40 cellular contexts compared by ENCODE assay signal in the genomic region with DNA sequence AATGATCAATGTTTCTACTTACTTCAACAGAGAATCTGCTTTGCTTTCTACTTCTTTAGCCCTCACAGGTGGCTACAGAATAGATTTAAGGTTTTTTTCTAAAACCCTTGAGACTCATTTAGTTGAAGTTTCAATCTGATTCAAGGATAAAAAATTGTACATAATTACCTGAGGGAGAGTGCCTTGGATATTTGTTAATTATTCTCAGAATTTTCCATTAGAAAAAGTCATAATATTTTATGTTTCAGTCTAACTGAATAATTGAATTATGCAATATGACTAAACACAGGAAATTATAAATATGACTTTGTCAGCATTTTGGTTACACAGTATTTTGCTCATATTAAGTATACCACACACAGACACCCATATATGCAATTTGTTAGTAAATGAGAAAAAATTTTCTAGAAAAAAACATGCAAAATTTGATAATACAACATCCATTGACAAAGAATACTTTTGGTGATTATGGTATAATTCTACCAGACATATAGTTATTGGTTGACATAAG. TPM values are rescaled to one million over a fixed set of nuclear protein-coding genes. Genes with fewer than 3 reads are reported as not detected.
"Had no signal": no experiment of that assay in that cellular context is flagged by ENCODE, and none has a peak within 500 bp of the region (broad histone marks: within the 10 kb centered on the region; RNA-seq: fewer than 3 reads in every experiment).

Gene OR8J3, minus strand, starts transcription at position 51 of the 511 bp plus-strand sequence. CDS start 2,483 bp downstream, outside the sequence.

- H3K4me1 ChIP-seq: adrenal gland, body of pancreas, breast epithelium had no signal

- H3K9me3 ChIP-seq: adrenal gland, body of pancreas, breast epithelium had no signal

- H3K27ac Mint-ChIP-seq: activated B cell treated with CpG ODN at 0.5 μM for 24 hours; activated CD4-positive, alpha-beta memory T cell treated with anti-CD3 and anti-CD28 coated beads for 36 hours; activated CD4-positive, alpha-beta T cell treated with anti-CD3 and anti-CD28 coated beads, Interleukin-2, amount 10 ng/mL, durations not matched to agents 24 days and 14 days; activated CD8-positive, alpha-beta T cell treated with anti-CD3 and anti-CD28 coated beads for 36 hours; activated naive CD4-positive, alpha-beta T cell treated with anti-CD3 and anti-CD28 coated beads for 36 hours; activated naive CD4-positive, alpha-beta T cell treated with anti-CD3 and anti-CD28 coated beads, Interleukin-2, amount 50 U/mL, for 72 hours; activated naive CD8-positive, alpha-beta T cell treated with anti-CD3 and anti-CD28 coated beads for 36 hours; activated T-cell treated with anti-CD3 and anti-CD28 coated beads, Interleukin-2, amount 50 U/mL, for 72 hours; activated T-helper 1 cell treated with anti-CD3 and anti-CD28 coated beads, Interleukin-12 subunit alpha, Interleukin-12 subunit beta, Interleukin-2, Interleukin-4 antibody, amounts not matched to agents 30 ng/mL and 10 ng/mL and 1 ng/mL, durations not matched to agents 14 hours and 24 hours and 36 hours; activated T-helper 17 cell treated with anti-CD3 and anti-CD28 coated beads, Interleukin-2, amount 50 U/mL, for 72 hours; T-helper 1 cell treated with Interleukin-12 subunit alpha and Interleukin-12 subunit beta and Interleukin-4 antibody, amounts not matched to agents 30 μg/mL and 1 μg/mL, for 36 hours; T-helper 2 cell treated with Interferon-gamma antibody and Interleukin-4, amounts not matched to agents 5 μg/mL and 100 μg/mL, for 36 hours had no signal

- FAIRE-seq: astrocyte, TTC549 had no signal

- DNase-seq: activated B cell treated with CpG ODN at 0.5 μM for 24 hours; activated CD4-positive, alpha-beta memory T cell treated with anti-CD3 and anti-CD28 coated beads for 36 hours; activated CD4-positive, alpha-beta T cell treated with anti-CD3 and anti-CD28 coated beads for 4 hours; activated CD4-positive, alpha-beta T cell treated with anti-CD3 and anti-CD28 coated beads, Interleukin-2, amount 10 ng/mL, durations not matched to agents 24 days and 14 days; activated CD4-positive, alpha-beta T cell treated with anti-CD3 and anti-CD28 coated beads, Interleukin-2, amount 50 U/mL, for 1 hour; activated CD4-positive, alpha-beta T cell treated with anti-CD3 and anti-CD28 coated beads, Interleukin-2, amount 50 U/mL, for 4 hours; activated CD4-positive, CD25-positive, alpha-beta regulatory T cell treated with anti-CD3 and anti-CD28 coated beads, Interleukin-2, amount 50 U/mL, for 72 hours; activated CD8-positive, alpha-beta memory T cell treated with anti-CD3 and anti-CD28 coated beads, Interleukin-2, amount 50 U/mL, for 4 hours; activated CD8-positive, alpha-beta T cell treated with anti-CD3 and anti-CD28 coated beads for 36 hours; activated effector memory CD4-positive, alpha-beta T cell treated with anti-CD3 and anti-CD28 coated beads, Interleukin-2, amount 50 U/mL, for 16 hours; activated gamma-delta T cell treated with Interleukin-2 at 50 U/mL for 16 hours; activated naive CD4-positive, alpha-beta T cell; activated naive CD4-positive, alpha-beta T cell treated with anti-CD3 and anti-CD28 coated beads for 36 hours; activated naive CD4-positive, alpha-beta T cell treated with anti-CD3 and anti-CD28 coated beads, Interleukin-2, amount 50 U/mL, for 16 hours; activated naive CD8-positive, alpha-beta T cell treated with anti-CD3 and anti-CD28 coated beads for 36 hours; activated T-cell treated with anti-CD3 and anti-CD28 coated beads for 4 hours; activated T-cell treated with anti-CD3 and anti-CD28 coated beads, Interleukin-2, amount 50 U/mL, for 1 hour; activated T-cell treated with anti-CD3 and anti-CD28 coated beads, Interleukin-2, amount 50 U/mL, for 4 hours; activated T-cell treated with anti-CD3 and anti-CD28 coated beads, Interleukin-2, amount 50 U/mL, for 72 hours; adrenal gland; amniotic stem cell; aorta; body of pancreas; brain microvascular endothelial cell; central memory CD4-positive, alpha-beta T cell; T-helper 1 cell; T-helper 2 cell; T-helper 9 cell had no signal

- ATAC-seq: activated CD8-positive, alpha-beta T cell treated with anti-CD3 and anti-CD28 coated beads for 36 hours; activated naive CD4-positive, alpha-beta T cell treated with anti-CD3 and anti-CD28 coated beads, Interleukin-2, amount 50 U/mL, for 72 hours; activated T-cell treated with anti-CD3 and anti-CD28 coated beads, Interleukin-2, amount 50 U/mL, for 4 hours; activated T-cell treated with anti-CD3 and anti-CD28 coated beads, Interleukin-2, amount 50 U/mL, for 72 hours; activated T-helper 17 cell treated with anti-CD3 and anti-CD28 coated beads, Interleukin-2, amount 50 U/mL, for 72 hours; body of pancreas had no signal

- H3K36me3 ChIP-seq: adrenal gland, brain microvascular endothelial cell, breast epithelium had no signal

- H3K4me3 ChIP-seq: adrenal gland, body of pancreas, breast epithelium had no signal

- H3K27me3 ChIP-seq: adrenal gland, body of pancreas, brain microvascular endothelial cell, breast epithelium had no signal

- H3K27ac ChIP-seq: adrenal gland, body of pancreas, brain microvascular endothelial cell, breast epithelium, VCaP had no signal

- H3K36me3 Mint-ChIP-seq: activated CD4-positive, alpha-beta memory T cell treated with anti-CD3 and anti-CD28 coated beads for 36 hours; activated naive CD4-positive, alpha-beta T cell treated with anti-CD3 and anti-CD28 coated beads, Interleukin-2, amount 50 U/mL, for 72 hours; activated naive CD8-positive, alpha-beta T cell treated with anti-CD3 and anti-CD28 coated beads for 36 hours had no signal

- H3K4me1 Mint-ChIP-seq: activated B cell treated with CpG ODN at 0.5 μM for 24 hours; activated CD4-positive, alpha-beta T cell treated with anti-CD3 and anti-CD28 coated beads, Interleukin-2, amount 10 ng/mL, durations not matched to agents 24 days and 14 days; activated naive CD8-positive, alpha-beta T cell treated with anti-CD3 and anti-CD28 coated beads for 36 hours; activated T-helper 17 cell treated with anti-CD3 and anti-CD28 coated beads, Interleukin-2, amount 50 U/mL, for 72 hours had no signal

- H3K4me3 Mint-ChIP-seq: activated B cell treated with CpG ODN at 0.5 μM for 24 hours; activated CD4-positive, alpha-beta memory T cell treated with anti-CD3 and anti-CD28 coated beads for 36 hours; activated CD4-positive, alpha-beta T cell treated with anti-CD3 and anti-CD28 coated beads, Interleukin-2, amount 10 ng/mL, durations not matched to agents 24 days and 14 days; activated CD8-positive, alpha-beta T cell treated with anti-CD3 and anti-CD28 coated beads for 36 hours; activated naive CD4-positive, alpha-beta T cell treated with anti-CD3 and anti-CD28 coated beads for 36 hours; activated naive CD8-positive, alpha-beta T cell treated with anti-CD3 and anti-CD28 coated beads for 36 hours; activated T-cell treated with anti-CD3 and anti-CD28 coated beads, Interleukin-2, amount 50 U/mL, for 4 hours; activated T-cell treated with anti-CD3 and anti-CD28 coated beads, Interleukin-2, amount 50 U/mL, for 72 hours; activated T-helper 1 cell treated with anti-CD3 and anti-CD28 coated beads, Interleukin-12 subunit alpha, Interleukin-12 subunit beta, Interleukin-2, Interleukin-4 antibody, amounts not matched to agents 30 ng/mL and 10 ng/mL and 1 ng/mL, durations not matched to agents 14 hours and 24 hours and 36 hours; activated T-helper 17 cell treated with anti-CD3 and anti-CD28 coated beads, Interleukin-2, amount 50 U/mL, for 72 hours; T-helper 1 cell treated with Interleukin-12 subunit alpha and Interleukin-12 subunit beta and Interleukin-4 antibody, amounts not matched to agents 30 μg/mL and 1 μg/mL, for 36 hours; T-helper 2 cell treated with Interferon-gamma antibody and Interleukin-4, amounts not matched to agents 5 μg/mL and 100 μg/mL, for 36 hours had no signal

RNA-seq across cellular contexts. Expression of gene OR8J3, which starts in this region (rescaled TPM):
- total RNA-seq: activated B cell treated with CpG ODN at 0.5 μM for 24 hours; activated CD4-positive, alpha-beta memory T cell treated with anti-CD3 and anti-CD28 coated beads for 36 hours; activated CD4-positive, alpha-beta T cell treated with anti-CD3 and anti-CD28 coated beads, Interleukin-2, amount 10 ng/mL, durations not matched to agents 24 days and 14 days; activated CD8-positive, alpha-beta memory T cell treated with anti-CD3 and anti-CD28 coated beads for 36 hours; activated CD8-positive, alpha-beta T cell treated with anti-CD3 and anti-CD28 coated beads for 36 hours; activated naive CD4-positive, alpha-beta T cell treated with anti-CD3 and anti-CD28 coated beads for 36 hours; activated naive CD4-positive, alpha-beta T cell treated with anti-CD3 and anti-CD28 coated beads, Interleukin-2, amount 50 U/mL, for 72 hours; activated naive CD8-positive, alpha-beta T cell treated with anti-CD3 and anti-CD28 coated beads for 36 hours; activated T-cell treated with anti-CD3 and anti-CD28 coated beads, Interleukin-2, amount 50 U/mL, for 4 hours; activated T-cell treated with anti-CD3 and anti-CD28 coated beads, Interleukin-2, amount 50 U/mL, for 72 hours; activated T-helper 1 cell treated with anti-CD3 and anti-CD28 coated beads, Interleukin-12 subunit alpha, Interleukin-12 subunit beta, Interleukin-2, Interleukin-4 antibody, amounts not matched to agents 30 ng/mL and 10 ng/mL and 1 ng/mL, durations not matched to agents 14 hours and 24 hours and 36 hours; activated T-helper 17 cell treated with anti-CD3 and anti-CD28 coated beads, Interleukin-2, amount 50 U/mL, for 72 hours; adrenal gland; aorta; astrocyte; body of pancreas; breast epithelium; cardiac septum; cerebellum had no signal
- polyA plus RNA-seq: adrenal gland, aorta had no signal
